In the genomic region with DNA sequence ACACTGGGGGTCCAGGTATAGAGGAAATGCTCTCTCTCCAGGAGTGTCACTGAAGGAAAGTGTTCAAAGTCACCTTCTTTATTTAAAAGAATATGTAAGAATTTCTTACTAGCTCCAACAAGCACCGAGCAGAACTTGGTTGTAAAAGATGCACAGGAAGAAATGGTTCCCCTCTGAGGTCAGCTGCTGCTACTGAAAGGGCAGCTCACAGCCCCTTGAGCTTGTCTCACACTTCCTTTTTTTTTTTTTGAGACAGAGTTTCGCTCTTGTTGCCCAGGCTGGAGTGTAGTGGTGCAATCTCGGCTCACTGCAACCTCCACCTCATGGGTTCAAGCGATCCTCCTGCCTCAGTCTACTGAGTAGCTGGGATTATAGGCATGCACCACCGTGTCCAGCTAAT, we compare ENCODE assay signal across 16 cellular contexts.
A peak's percentile ranks its signal among the peaks of the same experiment; 100 is the strongest.
DNase-seq lines count a peak whose midpoint lies in the region; ATAC-seq and TF ChIP-seq lines count a peak whose summit lies in the region.
"Had no signal": no experiment of that assay in that cellular context is flagged by ENCODE, and none has a peak within 500 bp of the region (broad histone marks: within the 10 kb centered on the region; RNA-seq: fewer than 3 reads in every experiment).

No MANE protein-coding gene starts in this region.

- H3K27ac Mint-ChIP-seq in naive B cell: peak overlapping the region; percentile 21 to 90 (median 62)

- H4K20me1 ChIP-seq in OCI-LY1 (ENCODE audit: insufficient read depth, low read length): no peaks in the 10 kb centered on the region

- H3K9ac ChIP-seq in OCI-LY1 (ENCODE audit: low read length): no peak overlapping the region

- H3K4me1 ChIP-seq in OCI-LY1 (ENCODE audit: insufficient read depth, low read length, severe bottlenecking): no peaks in the 10 kb centered on the region

- peak overlapping the region; percentile 47 for H3K4me3 ChIP-seq in GM06990 (replicated peaks; ENCODE audit: low read depth, low read length)
- no peak overlapping the region for H3K4me3 ChIP-seq in OCI-LY1 (ENCODE audit: low read depth, low read length, poor library complexity, severe bottlenecking)
- H3K4me3 ChIP-seq: gastrocnemius medialis, SK-N-MC had no signal

- peak overlapping the region; percentile 0 for H3K27ac ChIP-seq in OCI-LY1 (ENCODE audit: low read depth, low read length, poor library complexity, severe bottlenecking)
- H3K27ac ChIP-seq: SK-N-MC had no signal

- TF ChIP-seq CTCF in GM06990 (IDR thresholded peaks at IDR 0.05; ENCODE audit: insufficient read depth, low read length, poor library complexity, severe bottlenecking) (no peak), GM20000 (IDR thresholded peaks at IDR 0.05; ENCODE audit: extremely low read depth, missing control alignments) (no peak), OCI-LY1 (IDR thresholded peaks at IDR 0.05; ENCODE audit: low read length) (no peak)

- DNase-seq in GM06990 (ENCODE audit: extremely low read depth, insufficient read length) (peak; percentile 39), GM20000 (ENCODE audit: low spot score) (peak; percentile 50), naive B cell (no peak), D341Med (ENCODE audit: low spot score) (no peak), middle frontal gyrus (ENCODE audit: extremely low spot score, low spot score) (no peak), T-helper 9 cell (no peak)
- DNase-seq: activated effector memory CD4-positive, alpha-beta T cell treated with Interleukin-2 at 50 U/mL for 16 hours; gastrocnemius medialis; NCI-H1417; NCI-H2227 treated with DMSO at 0.1 percent for 48 hours; stimulated activated CD4-positive, alpha-beta T cell treated with anti-CD3 and anti-CD28 coated beads, Interleukin-15, amount 100 ng/mL, for 24 hours had no signal

- H3F3A ChIP-seq in OCI-LY1 (ENCODE audit: insufficient read depth, low read length): no peaks in the 10 kb centered on the region

- H2AFZ ChIP-seq in OCI-LY1 (ENCODE audit: low read length): no peak overlapping the region

- no peaks in the 10 kb centered on the region for H3K9me2 ChIP-seq in OCI-LY1 (ENCODE audit: low read depth, low read length)

- H3K4me3 Mint-ChIP-seq in naive B cell: peak overlapping the region in 1 of 8 donors; percentile 53
- H3K4me3 Mint-ChIP-seq: neural crest cell had no signal

- no peaks in the 10 kb centered on the region for H3K9me3 ChIP-seq in OCI-LY1 (ENCODE audit: low read length)
- H3K9me3 ChIP-seq: gastrocnemius medialis had no signal

- no peaks in the 10 kb centered on the region for H3K27me3 Mint-ChIP-seq in naive B cell

- H3K79me2 ChIP-seq in OCI-LY1 (ENCODE audit: insufficient read depth, low read length): no peaks in the 10 kb centered on the region

- H3K36me3 Mint-ChIP-seq in naive B cell: peaks cover 18 to 28% of the 10 kb centered on the region in 2 donors

- H3K36me3 ChIP-seq in GM06990 (ENCODE audit: control insufficient read depth, insufficient read depth, low read length) (peaks cover 57% of the 10 kb centered on the region), OCI-LY1 (ENCODE audit: insufficient read depth, low read length) (peaks cover 98% of the 10 kb centered on the region)

- ATAC-seq in naive B cell (ENCODE audit: low read depth in 2 of 2): peak; percentile 23 to 46
- no peak for ATAC-seq in GM19035 (IDR thresholded peaks at IDR 0.05; ENCODE audit: unreplicated experiment)
- ATAC-seq: HepG2 had no signal

- H3K9me3 Mint-ChIP-seq in naive B cell: peaks cover 0 to 2% (median 0%) of the 10 kb centered on the region in 7 donors
- H3K9me3 Mint-ChIP-seq: neural crest cell had no signal

- peaks cover 16 to 31% (median 21%) of the 10 kb centered on the region in 3 donors for H3K4me1 Mint-ChIP-seq in naive B cell

- no peaks in the 10 kb centered on the region for H3K27me3 ChIP-seq in GM06990 (replicated peaks; ENCODE audit: control insufficient read depth, insufficient read depth, low read length)
- H3K27me3 ChIP-seq in OCI-LY1 (ENCODE audit: insufficient read depth, low read length): no peaks in the 10 kb centered on the region
- H3K27me3 ChIP-seq: gastrocnemius medialis had no signal

- H3K4me2 ChIP-seq in OCI-LY1 (ENCODE audit: low read length): no peak overlapping the region

Comparison
In these comparisons a context has a peak if more than half of its experiments do, and no peak if none do; other contexts are left out.
1. DNase-seq: peak in GM06990 (single experiment) and GM20000 (single experiment); none in naive B cell (single experiment), D341Med (single experiment), middle frontal gyrus (single experiment) and T-helper 9 cell (single experiment).